ENCODE assay signal across 8 cellular contexts in the genomic region with DNA sequence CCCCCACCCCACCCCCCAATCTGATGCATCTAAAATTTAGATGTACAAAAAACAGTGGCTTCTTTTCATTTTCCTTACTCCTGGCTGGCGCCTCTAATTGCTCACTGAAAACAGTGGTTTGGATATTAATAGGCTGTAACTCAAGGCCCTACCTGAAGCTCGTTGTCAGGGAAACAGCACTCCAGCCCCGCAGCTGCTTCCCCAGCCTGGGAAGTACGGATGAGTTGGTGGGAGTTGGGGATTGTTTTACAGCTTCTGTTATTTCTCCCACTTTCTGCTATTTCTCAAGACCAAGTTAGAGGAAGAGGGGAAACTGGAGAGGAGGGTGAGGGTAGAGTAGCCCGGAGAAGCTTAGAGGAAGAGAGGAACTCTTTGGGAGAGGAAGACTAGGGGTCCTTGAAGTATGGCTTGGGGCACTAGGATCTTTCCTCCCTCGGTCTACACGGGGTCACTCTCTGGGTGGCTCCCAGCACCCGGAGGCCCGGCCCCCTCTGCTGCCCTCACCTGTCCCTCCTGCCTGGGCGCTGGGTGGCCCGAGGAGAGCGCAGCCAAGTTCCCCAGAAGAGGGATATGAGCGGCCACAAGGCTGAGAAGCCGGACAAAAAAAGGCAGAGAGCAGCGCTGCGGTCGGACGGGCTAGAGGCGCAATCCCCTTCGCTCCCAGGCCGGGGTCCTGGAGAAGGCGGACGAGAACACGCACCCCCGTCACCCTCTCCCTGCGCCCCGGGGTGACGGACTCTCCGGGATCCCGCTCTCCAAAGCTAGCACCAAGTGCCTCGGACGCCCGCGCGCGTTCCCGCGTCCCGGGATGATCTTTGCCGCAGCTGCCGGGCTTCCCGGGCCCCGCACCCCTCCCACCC. TPM values are rescaled to one million over a fixed set of nuclear protein-coding genes. Genes with fewer than 3 reads are reported as not detected.
DNase-seq lines count a peak whose midpoint lies in the region; ATAC-seq and TF ChIP-seq lines count a peak whose summit lies in the region.

No MANE protein-coding gene starts in this region.

- no peak for TF ChIP-seq POLR2A in GM18505 (IDR thresholded peaks at IDR 0.05; ENCODE audit: borderline replicate concordance, extremely low read depth, insufficient read depth, insufficient read length)

- H3K27ac ChIP-seq in BLaER1 treated with 17β-estradiol and CSF1 and Interleukin-3, amounts not matched to agents 10 nM and 100 nM = no peak overlapping the region
- H3K27ac ChIP-seq in hepatocyte (no peak overlapping the region), skeletal muscle tissue (ENCODE audit: low read depth, low read length) (peak overlapping the region; percentile 90)

- peak overlapping the region; percentile 58 to 77 (median 67) for H3K4me3 ChIP-seq in BLaER1 treated with 17β-estradiol and CSF1 and Interleukin-3, amounts not matched to agents 10 nM and 100 nM
- peak overlapping the region; percentile 66 for H3K4me3 ChIP-seq in hepatocyte
- peak overlapping the region; percentile 83 to 88 (median 86) for H3K4me3 ChIP-seq in skeletal muscle tissue (ENCODE audit: low read length in 3 of 3)

- peak overlapping the region in 8 of 11 experiments; percentile 20 to 72 (median 60); a peak in 12 of 22 replicates for H3K9ac ChIP-seq in BLaER1 treated with 17β-estradiol and CSF1 and Interleukin-3, amounts not matched to agents 10 nM and 100 nM
- H3K9ac ChIP-seq in skeletal muscle tissue (ENCODE audit: low read depth in 1 of 3, low read length in 3 of 3) = peak overlapping the region; percentile 93 to 97 (median 94)

- H3K4me1 Mint-ChIP-seq in T-helper 1 cell treated with Interleukin-12 subunit alpha and Interleukin-12 subunit beta and Interleukin-4 antibody, amounts not matched to agents 30 μg/mL and 1 μg/mL, for 36 hours (ENCODE audit: low read depth) = peaks cover 7% of the 10 kb centered on the region

- peak overlapping the region; percentile 81 for H2AFZ ChIP-seq in hepatocyte

- H3K4me2 ChIP-seq in BLaER1 treated with 17β-estradiol and CSF1 and Interleukin-3, amounts not matched to agents 10 nM and 100 nM = peak overlapping the region; percentile 91 to 97 (median 96)
- H3K4me2 ChIP-seq in hepatocyte = peak overlapping the region; percentile 98

- H3K27me3 Mint-ChIP-seq in T-helper 1 cell treated with Interleukin-12 subunit alpha and Interleukin-12 subunit beta and Interleukin-4 antibody, amounts not matched to agents 30 μg/mL and 1 μg/mL, for 36 hours (ENCODE audit: low read depth) = peaks cover 83% of the 10 kb centered on the region

- H3K9me3 ChIP-seq in BLaER1 treated with 17β-estradiol and CSF1 and Interleukin-3, amounts not matched to agents 10 nM and 100 nM (replicated peaks in 1 of 11) = no peaks in the 10 kb centered on the region
- no peaks in the 10 kb centered on the region for H3K9me3 ChIP-seq in hepatocyte (ENCODE audit: low read depth)
- H3K9me3 ChIP-seq in skeletal muscle tissue (ENCODE audit: control insufficient read depth in 3 of 3, low read length in 3 of 3) = no peaks in the 10 kb centered on the region

- H3K9me2 ChIP-seq in hepatocyte (replicated peaks; ENCODE audit: insufficient read depth) = no peaks in the 10 kb centered on the region

- peaks cover 44 to 60% (median 50%) of the 10 kb centered on the region in 11 experiments for H3K27me3 ChIP-seq in BLaER1 treated with 17β-estradiol and CSF1 and Interleukin-3, amounts not matched to agents 10 nM and 100 nM
- H3K27me3 ChIP-seq in hepatocyte = peaks cover 73% of the 10 kb centered on the region
- peaks cover 0 to 5% (median 5%) of the 10 kb centered on the region in 3 donors for H3K27me3 ChIP-seq in skeletal muscle tissue (ENCODE audit: control insufficient read depth in 3 of 3, insufficient read depth in 3 of 3, low read length in 3 of 3)

- no peaks in the 10 kb centered on the region for H3K36me3 Mint-ChIP-seq in T-helper 1 cell treated with Interleukin-12 subunit alpha and Interleukin-12 subunit beta and Interleukin-4 antibody, amounts not matched to agents 30 μg/mL and 1 μg/mL, for 36 hours (ENCODE audit: low read depth)

- 7% methylated on average over 30 of the region's 43 CpGs for WGBS in hepatocyte (ENCODE audit: low lambda C conversion rate, missing lambda C conversion rate)

- peak overlapping the region; percentile 47 for H3K4me3 Mint-ChIP-seq in T-helper 1 cell treated with Interleukin-12 subunit alpha and Interleukin-12 subunit beta and Interleukin-4 antibody, amounts not matched to agents 30 μg/mL and 1 μg/mL, for 36 hours

- no peaks in the 10 kb centered on the region for H3K9me3 Mint-ChIP-seq in T-helper 1 cell treated with Interleukin-12 subunit alpha and Interleukin-12 subunit beta and Interleukin-4 antibody, amounts not matched to agents 30 μg/mL and 1 μg/mL, for 36 hours

- peaks cover 0 to 11% (median 8%) of the 10 kb centered on the region in 10 experiments; a peak in 8 of 20 replicates for H3K4me1 ChIP-seq in BLaER1 treated with 17β-estradiol and CSF1 and Interleukin-3, amounts not matched to agents 10 nM and 100 nM
- H3K4me1 ChIP-seq in hepatocyte (ENCODE audit: insufficient read depth) (no peaks in the 10 kb centered on the region), skeletal muscle tissue (ENCODE audit: control insufficient read depth in 3 of 3, insufficient read depth in 3 of 3, low read length in 3 of 3) (peaks cover 21 to 51% (median 29%) of the 10 kb centered on the region in 3 donors)

- H3K27ac Mint-ChIP-seq in T-helper 1 cell treated with Interleukin-12 subunit alpha and Interleukin-12 subunit beta and Interleukin-4 antibody, amounts not matched to agents 30 μg/mL and 1 μg/mL, for 36 hours = no peak overlapping the region

- H3K36me3 ChIP-seq in BLaER1 treated with 17β-estradiol and CSF1 and Interleukin-3, amounts not matched to agents 10 nM and 100 nM = no peaks in the 10 kb centered on the region
- H3K36me3 ChIP-seq in hepatocyte (replicated peaks; ENCODE audit: insufficient read depth, low read depth) (no peaks in the 10 kb centered on the region), skeletal muscle tissue (ENCODE audit: control insufficient read depth in 3 of 3, insufficient read depth in 3 of 3, low read length in 3 of 3) (no peaks in the 10 kb centered on the region)

- H4K20me1 ChIP-seq in BLaER1 treated with 17β-estradiol and CSF1 and Interleukin-3, amounts not matched to agents 10 nM and 100 nM = peaks cover 0 to 8% (median 0%) of the 10 kb centered on the region in 11 experiments; a peak in 3 of 22 replicates
- H4K20me1 ChIP-seq in hepatocyte (ENCODE audit: insufficient read depth, poor library complexity, severe bottlenecking) = no peaks in the 10 kb centered on the region

- H3K79me2 ChIP-seq in hepatocyte = no peaks in the 10 kb centered on the region

- DNase-seq in hepatocyte (ENCODE audit: low spot score) = peak; percentile 23
- no peak for DNase-seq in midbrain (lab: John Stamatoyannopoulos, UW)

- ATAC-seq in HG02571 (IDR thresholded peaks at IDR 0.05; ENCODE audit: unreplicated experiment) (peak; percentile 18), GM18505 (IDR thresholded peaks at IDR 0.05; ENCODE audit: unreplicated experiment) (no peak), GM21390 (IDR thresholded peaks at IDR 0.05; ENCODE audit: unreplicated experiment) (no peak)

- no peak for TF ChIP-seq CTCF in hepatocyte (IDR thresholded peaks at IDR 0.05; ENCODE audit: poor library complexity)

RNA-seq across cellular contexts. Expression of gene SPTB, which starts 0.7 kb away (rescaled TPM):
- total RNA-seq in hepatocyte (1.1 and 2.1 TPM in 2 replicates), skeletal muscle tissue (312 TPM)
- 1.1 and 1.7 TPM in 2 replicates for polyA plus RNA-seq in hepatocyte

RNA-seq across cellular contexts. Expression of gene CHURC1, which starts 35.2 kb away (rescaled TPM):
- total RNA-seq in hepatocyte (62.4 and 71.1 TPM in 2 replicates), skeletal muscle tissue (33.4 TPM)
- polyA plus RNA-seq in hepatocyte = 134 TPM in 2 replicates

Comparison
In these comparisons a context has a peak if more than half of its experiments do, and no peak if none do; other contexts are left out.
1. RNA of gene SPTB, which starts 0.7 kb away (total RNA-seq): 312 TPM in skeletal muscle tissue (single experiment); 1.1 to 2.1 TPM in hepatocyte; every median in the first group is over 10 times any median in the second.
2. Peak in every context shown above with its lines, with median percentiles within 50 percentile points of each other: H3K4me3 ChIP-seq.